In genomic region chr9:127102788-127103187, GRCh38 we compare ENCODE assay signal across 15 cellular contexts. TPM values are rescaled to one million over a fixed set of nuclear protein-coding genes. Genes with fewer than 3 reads are reported as not detected.
DNase-seq lines count a peak whose midpoint lies in the region; ATAC-seq and TF ChIP-seq lines count a peak whose summit lies in the region.
"Had no signal": no experiment of that assay in that cellular context is flagged by ENCODE, and none has a peak within 500 bp of the region (broad histone marks: within the 10 kb centered on the region; RNA-seq: fewer than 3 reads in every experiment).

No MANE protein-coding gene starts in this region.

- no peak overlapping the region for H3K9ac ChIP-seq in subcutaneous abdominal adipose tissue (ENCODE audit: low read length in 5 of 5)

- ATAC-seq in heart right ventricle = no peak
- ATAC-seq: GM23338, HCT116 had no signal

- TF ChIP-seq CTCF in left ventricle myocardium inferior (IDR thresholded peaks at IDR 0.05; ENCODE audit: borderline replicate concordance) = no peak
- TF ChIP-seq CTCF in heart right ventricle (IDR thresholded peaks at IDR 0.05) = no peak
- no peak for TF ChIP-seq CTCF in BE2C (IDR thresholded peaks at IDR 0.05; ENCODE audit: low read depth, low read length)

- DNase-seq in left ventricle myocardium inferior (no peak), heart right ventricle (no peak), posterior vena cava (ENCODE audit: low spot score) (peak; percentile 13), HCEC 1CT (no peak), NCI-H1105 (lab: John Stamatoyannopoulos, UW) (no peak), BE2C (no peak)
- DNase-seq: ACHN; Calu3; CD4-positive, alpha-beta T cell; DMS79 treated with DMSO at 0.1 percent for 48 hours; GF-D8 had no signal

- H3K27ac ChIP-seq in left ventricle myocardium inferior (replicated peaks) = peak overlapping the region; percentile 87
- peak overlapping the region in 2 of 10 donors; percentile 40 to 42 for H3K27ac ChIP-seq in heart right ventricle
- H3K27ac ChIP-seq in subcutaneous abdominal adipose tissue (ENCODE audit: low read depth, low read length) = peak overlapping the region; percentile 56
- H3K27ac ChIP-seq: C4-2B had no signal

- H3K4me3 ChIP-seq in left ventricle myocardium inferior (no peak overlapping the region), heart right ventricle (no peak overlapping the region), subcutaneous abdominal adipose tissue (ENCODE audit: low read depth in 1 of 5, low read length in 5 of 5) (no peak overlapping the region), BE2C (ENCODE audit: low read depth, low read length) (no peak overlapping the region)
- H3K4me3 ChIP-seq: GM23338 had no signal

- H3K4me1 ChIP-seq in left ventricle myocardium inferior = peaks cover 93% of the 10 kb centered on the region
- H3K4me1 ChIP-seq in heart right ventricle = peaks cover 4 to 82% (median 60%) of the 10 kb centered on the region in 9 donors
- peaks cover 26 to 86% (median 72%) of the 10 kb centered on the region in 5 donors for H3K4me1 ChIP-seq in subcutaneous abdominal adipose tissue (ENCODE audit: control insufficient read depth in 5 of 5, insufficient read depth in 5 of 5, low read length in 5 of 5)
- peaks cover 16% of the 10 kb centered on the region for H3K4me1 ChIP-seq in BE2C

- intact Hi-C loops in left ventricle myocardium inferior (cut with micrococcal nuclease) = no loop called here
- intact Hi-C loops in heart right ventricle (cut with DNase I) = no loop called here
- intact Hi-C loops in posterior vena cava (cut with DNase I) = no loop called here

- H3K36me3 ChIP-seq in left ventricle myocardium inferior (peaks cover 20% of the 10 kb centered on the region), heart right ventricle (peaks cover 0 to 90% (median 14%) of the 10 kb centered on the region in 9 donors), subcutaneous abdominal adipose tissue (ENCODE audit: control insufficient read depth in 5 of 5, insufficient read depth in 5 of 5, low read length in 5 of 5) (peaks cover 7 to 92% (median 77%) of the 10 kb centered on the region in 5 donors), BE2C (peaks cover 4% of the 10 kb centered on the region)

- no peaks in the 10 kb centered on the region for H3K27me3 ChIP-seq in left ventricle myocardium inferior (ENCODE audit: low read depth)
- H3K27me3 ChIP-seq in heart right ventricle = no peaks in the 10 kb centered on the region
- no peaks in the 10 kb centered on the region for H3K27me3 ChIP-seq in subcutaneous abdominal adipose tissue (ENCODE audit: control insufficient read depth in 5 of 5, insufficient read depth in 4 of 5, low read length in 5 of 5)
- H3K27me3 ChIP-seq in BE2C = no peaks in the 10 kb centered on the region

- 84 to 95% methylated on average over 2 of the region's 2 CpGs for WGBS in heart right ventricle, 2 donors

- H3K9me3 ChIP-seq in left ventricle myocardium inferior (replicated peaks) (no peaks in the 10 kb centered on the region), heart right ventricle (no peaks in the 10 kb centered on the region), subcutaneous abdominal adipose tissue (ENCODE audit: control insufficient read depth in 5 of 5, low read length in 5 of 5) (no peaks in the 10 kb centered on the region), BE2C (no peaks in the 10 kb centered on the region)

RNA-seq across cellular contexts. Expression of gene ANGPTL2, which starts 19.6 kb away (rescaled TPM):
- total RNA-seq in left ventricle myocardium inferior (35.7 TPM), heart right ventricle (10 to 100 TPM; 24.2 to 73.5 (median 45.2) TPM), posterior vena cava (10 to 100 TPM; 45.7 to 55.9 TPM)
- 10 to 100 TPM; 16.2 to 22.6 TPM for polyA plus RNA-seq in heart right ventricle
- polyA plus RNA-seq in BE2C (2012; ENCODE audit: insufficient read depth, insufficient read length, low read depth) = 6.8 TPM
- total RNA-seq: Calu3; CD4-positive, alpha-beta T cell had no signal
